ENCODE assay signal across 11 cellular contexts in the genomic region with DNA sequence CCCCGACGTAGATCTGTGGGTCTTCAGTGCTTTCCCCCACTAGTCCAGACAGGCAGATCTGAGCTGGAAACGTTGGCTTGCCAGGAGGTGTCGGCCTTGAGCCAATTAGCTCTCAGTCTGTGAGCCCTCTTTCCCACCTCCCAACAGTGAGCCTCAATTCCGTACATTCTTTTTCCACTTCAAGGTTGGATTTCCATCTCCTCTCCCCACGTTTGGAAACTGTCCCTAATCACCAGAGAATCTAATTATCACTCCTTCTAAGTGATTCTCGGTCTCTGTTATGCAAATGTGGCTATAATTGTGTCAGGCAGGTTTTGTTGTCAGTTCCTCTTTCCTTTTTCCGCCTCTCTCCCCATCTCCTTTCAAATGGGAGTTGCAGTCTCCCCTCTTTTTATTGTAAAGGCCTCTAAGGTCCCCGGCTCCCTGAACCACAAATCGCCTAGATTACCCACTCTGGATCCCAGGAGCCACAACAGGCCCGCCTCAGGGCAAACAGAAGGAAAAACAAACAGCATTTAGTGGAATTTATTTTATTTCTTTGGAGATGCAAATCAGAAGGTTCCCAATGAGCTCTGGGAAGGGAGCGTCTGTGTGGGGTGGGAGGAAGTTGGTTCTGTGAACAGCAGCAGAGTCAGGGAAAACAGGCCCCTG. TPM values are rescaled to one million over a fixed set of nuclear protein-coding genes. Genes with fewer than 3 reads are reported as not detected.
DNase-seq lines count a peak whose midpoint lies in the region; ATAC-seq and TF ChIP-seq lines count a peak whose summit lies in the region.
"Had no signal": no experiment of that assay in that cellular context is flagged by ENCODE, and none has a peak within 500 bp of the region (broad histone marks: within the 10 kb centered on the region; RNA-seq: fewer than 3 reads in every experiment).

No MANE protein-coding gene starts in this region.

- H3K4me1 ChIP-seq in hepatocyte (ENCODE audit: insufficient read depth) = peaks cover 34% of the 10 kb centered on the region
- H3K4me1 ChIP-seq in body of pancreas = no peaks in the 10 kb centered on the region

- WGBS in hepatocyte (ENCODE audit: low lambda C conversion rate, missing lambda C conversion rate) = 53% methylated on average over 12 of the region's 12 CpGs
- WGBS in body of pancreas, 2 donors = 70 to 74% methylated on average over 12 of the region's 12 CpGs

- peaks cover 21% of the 10 kb centered on the region for H3K27me3 ChIP-seq in hepatocyte
- no peaks in the 10 kb centered on the region for H3K27me3 ChIP-seq in body of pancreas

- H3K4me2 ChIP-seq in hepatocyte = no peak overlapping the region

- H3K4me3 ChIP-seq in hepatocyte (no peak overlapping the region), body of pancreas (no peak overlapping the region)
- H3K4me3 ChIP-seq: gastroesophageal sphincter had no signal

- H2AFZ ChIP-seq in hepatocyte = no peak overlapping the region

- no peaks in the 10 kb centered on the region for H3K79me2 ChIP-seq in hepatocyte

- H3K9me3 ChIP-seq in hepatocyte (ENCODE audit: low read depth) (peaks cover 3% of the 10 kb centered on the region), body of pancreas (no peaks in the 10 kb centered on the region)
- H3K9me3 ChIP-seq: gastroesophageal sphincter had no signal

- H3K27ac ChIP-seq in hepatocyte (peak overlapping the region; percentile 75), body of pancreas (no peak overlapping the region)
- H3K27ac ChIP-seq: gastroesophageal sphincter had no signal

- H3K36me3 ChIP-seq in hepatocyte (replicated peaks; ENCODE audit: insufficient read depth, low read depth) (no peaks in the 10 kb centered on the region), body of pancreas (replicated peaks in 1 of 2; ENCODE audit: insufficient read depth in 1 of 2, low read depth in 2 of 2) (no peaks in the 10 kb centered on the region)
- H3K36me3 ChIP-seq: gastroesophageal sphincter had no signal

- ATAC-seq in GM21515 (IDR thresholded peaks at IDR 0.05; ENCODE audit: unreplicated experiment) = peak; percentile 57
- ATAC-seq in HG02840 (IDR thresholded peaks at IDR 0.05; ENCODE audit: low FRiP score, unreplicated experiment) = no peak
- ATAC-seq in left colon = no peak
- no peak for ATAC-seq in body of pancreas
- ATAC-seq: activated T-cell treated with anti-CD3 and anti-CD28 coated beads, Interleukin-2, amount 50 U/mL, for 72 hours; gastroesophageal sphincter had no signal

- no peak for TF ChIP-seq POLR2A in body of pancreas (IDR thresholded peaks at IDR 0.05)

- intact Hi-C loops in left colon (cut with DNase I, micrococcal nuclease) = no loop called here
- intact Hi-C loops in body of pancreas (cut with DNase I) = no loop called here

- H4K20me1 ChIP-seq in hepatocyte (ENCODE audit: insufficient read depth, poor library complexity, severe bottlenecking) = no peaks in the 10 kb centered on the region

- no peak for TF ChIP-seq CTCF in hepatocyte (IDR thresholded peaks at IDR 0.05; ENCODE audit: poor library complexity)
- TF ChIP-seq CTCF in body of pancreas (IDR thresholded peaks at IDR 0.05) = no peak

- H3K9me2 ChIP-seq in hepatocyte (replicated peaks; ENCODE audit: insufficient read depth) = no peaks in the 10 kb centered on the region

- DNase-seq in ELF-1 (ENCODE audit: low read depth, low spot score) = peak; percentile 93
- peak; percentile 96 for DNase-seq in NCI-H82 (lab: John Stamatoyannopoulos, UW)
- no peak for DNase-seq in hepatocyte (ENCODE audit: low spot score)
- no peak for DNase-seq in left colon
- no peak for DNase-seq in body of pancreas
- no peak for DNase-seq in COR-L47 (lab: John Stamatoyannopoulos, UW)
- DNase-seq: activated T-cell treated with anti-CD3 and anti-CD28 coated beads, Interleukin-2, amount 50 U/mL, for 72 hours had no signal

RNA-seq across cellular contexts. Expression of gene LRRN2, which starts 29.4 kb away (rescaled TPM):
- total RNA-seq in hepatocyte = 4.3 and 7.0 TPM in 2 replicates
- 25.5 and 27.9 TPM in 2 replicates for polyA plus RNA-seq in hepatocyte
- 10 to 100 TPM in 1 of 2 donors, 1 to 10 TPM in 1; 5.6 to 23.0 TPM for total RNA-seq in left colon
- 1 to 10 TPM in 1 of 2 donors, under 1 TPM in 1; 0.33 to 1.6 TPM for total RNA-seq in body of pancreas
- total RNA-seq: activated T-cell treated with anti-CD3 and anti-CD28 coated beads, Interleukin-2, amount 50 U/mL, for 72 hours; T-helper 2 cell treated with Interferon-gamma antibody and Interleukin-4, amounts not matched to agents 100 ng/mL and 5 ng/mL, for 36 hours had no signal

Comparison
In these comparisons a context has a peak if more than half of its experiments do, and no peak if none do; other contexts are left out.
1. DNase-seq: peak in ELF-1 (single experiment) and NCI-H82 (single experiment); none in hepatocyte (single experiment), left colon (0 of 2), body of pancreas (0 of 4) and COR-L47 (single experiment).